ENCODE assay signal across 9 cellular contexts in the genomic region with DNA sequence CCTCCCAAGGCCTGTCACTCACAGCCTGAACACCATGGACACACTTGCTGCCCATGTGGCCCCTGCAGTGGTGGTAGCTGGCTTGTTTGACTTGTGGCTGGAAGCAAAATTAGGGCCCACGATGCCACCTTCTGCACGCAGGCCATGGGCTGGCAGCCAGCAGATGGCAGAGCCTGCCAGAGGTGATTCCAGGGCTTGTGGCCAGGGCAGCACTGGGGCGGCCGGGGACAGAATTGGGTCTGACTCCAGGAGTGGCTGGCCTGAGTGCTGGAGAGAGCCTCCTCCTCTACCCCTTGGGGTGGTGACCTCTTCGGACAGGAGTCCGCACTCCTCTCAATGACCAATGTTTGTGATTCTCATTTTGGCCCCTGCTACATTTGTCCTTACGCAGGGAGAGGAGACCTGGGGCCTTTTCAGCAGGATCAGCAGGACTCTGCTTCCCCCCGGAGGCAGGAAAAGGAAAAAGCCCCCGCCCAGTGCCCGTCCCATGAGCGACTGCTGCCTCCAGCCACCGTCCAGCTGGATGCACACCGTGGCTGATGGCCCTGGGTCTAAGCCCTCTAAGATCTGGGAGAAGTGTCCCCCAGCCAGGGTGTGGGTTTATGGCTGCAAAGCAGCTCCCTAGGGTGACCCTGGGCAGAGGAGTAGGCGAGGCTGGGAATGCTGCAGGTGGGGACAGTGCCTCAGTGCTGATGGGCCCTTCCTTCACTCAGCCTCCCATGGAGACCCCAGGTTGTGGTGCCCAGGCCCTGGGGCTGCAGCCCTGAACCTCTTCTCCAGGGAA. TPM values are rescaled to one million over a fixed set of nuclear protein-coding genes. Genes with fewer than 3 reads are reported as not detected.
DNase-seq lines count a peak whose midpoint lies in the region; ATAC-seq, FAIRE-seq and TF ChIP-seq lines count a peak whose summit lies in the region.
"Had no signal": no experiment of that assay in that cellular context is flagged by ENCODE, and none has a peak within 500 bp of the region (broad histone marks: within the 10 kb centered on the region; RNA-seq: fewer than 3 reads in every experiment).

No MANE protein-coding gene starts in this region.

- peak; percentile 98 for TF ChIP-seq RAD21 in HepG2 (CRISPR knock-in tag; IDR thresholded peaks at IDR 0.05)

- H3K4me3 ChIP-seq in BLaER1 (peak overlapping the region; percentile 29; the same call in 1 of the 2 replicates), HepG2 (replicated peaks in 1 of 3; ENCODE audit: insufficient read depth in 1 of 3, low read depth in 2 of 3, low read length in 3 of 3) (peak overlapping the region; percentile 42 to 71 (median 48); a peak in 5 of 6 replicates), suprapubic skin (no peak overlapping the region)
- H3K4me3 ChIP-seq: SK-N-MC had no signal

- TF ChIP-seq POLR2A in HepG2 (IDR thresholded peaks at IDR 0.05; ENCODE audit: insufficient read depth in 1 of 2, low read depth in 2 of 2, low read length in 2 of 2), result 0 out of 4 replicates have a peak, but pooled peaks of 1 of the 2 experiments have one; percentile 39
- TF ChIP-seq POLR2A in suprapubic skin (IDR thresholded peaks at IDR 0.05), result no peak

- in situ Hi-C loops in HepG2 (cut with HindIII; ENCODE audit: extremely low pct_ligation_motif_present, low pct_unique_long_range_greater_than_20kb), result loop anchor here (5.0 to 25.0 kb wide), 2 partner anchors 51 to 241 kb away; partner anchors contain the start of gene SPOCK2

- H3K27me3 ChIP-seq in BLaER1 (no peaks in the 10 kb centered on the region), HepG2 (ENCODE audit: control insufficient read depth in 1 of 2, insufficient read depth in 2 of 2, low read length in 2 of 2) (no peaks in the 10 kb centered on the region), suprapubic skin (no peaks in the 10 kb centered on the region)

- H3K4me1 ChIP-seq in BLaER1 (peaks cover 92% of the 10 kb centered on the region), HepG2 (ENCODE audit: insufficient read depth, low read length) (peaks cover 90% of the 10 kb centered on the region), suprapubic skin (peaks cover 72% of the 10 kb centered on the region)

- peak overlapping the region; percentile 66 for H3K9ac ChIP-seq in BLaER1
- H3K9ac ChIP-seq in HepG2 (ENCODE audit: insufficient read depth, low read depth, low read length), result peak overlapping the region; percentile 63

- TF ChIP-seq EP300 in HepG2 (IDR thresholded peaks at IDR 0.05; ENCODE audit: low read depth in 2 of 2, low read length in 2 of 2), result no peak
- TF ChIP-seq EP300 in HepG2 (CRISPR knock-in tag; IDR thresholded peaks at IDR 0.05; ENCODE audit: borderline replicate concordance), result no peak
- no peak for TF ChIP-seq EP300 in suprapubic skin (IDR thresholded peaks at IDR 0.05)

- ATAC-seq in HepG2 (peak; percentile 72), GM19467 (IDR thresholded peaks at IDR 0.05; ENCODE audit: unreplicated experiment) (no peak)

- intact Hi-C loops in HepG2 (cut with micrococcal nuclease; ENCODE audit: unreplicated experiment), result loop anchor here (1.0 to 10.0 kb wide), 3 partner anchors 67 to 202 kb away; no protein-coding TSS in a partner anchor

- no TSS peak for BruUV-seq in HepG2 (replicated peaks; lab: Mats Ljungman, UMichigan)

- H3K36me3 ChIP-seq in BLaER1, result peaks cover 2% of the 10 kb centered on the region; the same call in 1 of the 2 replicates
- H3K36me3 ChIP-seq in HepG2 (replicated peaks in 1 of 2; ENCODE audit: control insufficient read depth in 1 of 2, insufficient read depth in 2 of 2, low read length in 2 of 2), result no peaks in the 10 kb centered on the region
- H3K36me3 ChIP-seq in suprapubic skin, result peaks cover 2% of the 10 kb centered on the region

- POLR2A ChIA-PET in HepG2 (lab: Yijun Ruan, JAX), result interaction anchor here (0.6 to 5.4 kb wide), 9 partner anchors 7 to 203 kb away, joined by 3 to 80 read pairs (median 3); partner anchors contain the start of genes ANAPC16, ASCC1 and DDIT4

- no peaks in the 10 kb centered on the region for H3K79me2 ChIP-seq in HepG2 (ENCODE audit: insufficient read depth, low read length)

- peak; percentile 46 for TF ChIP-seq CTCF in GM20000 (IDR thresholded peaks at IDR 0.05; ENCODE audit: extremely low read depth, missing control alignments)
- peak; percentile 91 for TF ChIP-seq CTCF in HepG2 (CRISPR knock-in tag; IDR thresholded peaks at IDR 0.05)
- peak; percentile 34 to 38 for TF ChIP-seq CTCF in suprapubic skin (IDR thresholded peaks at IDR 0.05)

- DNase-seq in GM20000 (ENCODE audit: low spot score) (peak; percentile 52), RCC 7860 (ENCODE audit: low spot score) (peak; percentile 64), HepG2 (ENCODE audit: low spot score) (peak; percentile 71), suprapubic skin (ENCODE audit: low spot score in 2 of 2) (peak in 1 of 2 donors; percentile 80)
- no peak for DNase-seq in stimulated activated naive CD4-positive, alpha-beta T cell treated with Interleukin-2 at 50 U/mL for 16 hours (lab: John Stamatoyannopoulos, UW)

- H3K9me3 ChIP-seq in BLaER1 (no peaks in the 10 kb centered on the region), HepG2 (ENCODE audit: low read length) (no peaks in the 10 kb centered on the region), suprapubic skin (no peaks in the 10 kb centered on the region)

- CTCF ChIA-PET in HepG2 (lab: Yijun Ruan, JAX; ENCODE audit: low intra/inter-chr PET ratio, low total read pairs), result interaction anchor here (0.7 to 2.0 kb wide), 5 partner anchors 12 to 280 kb away, joined by 3 to 12 read pairs (median 4); partner anchors contain the start of gene DDIT4

- 3% methylated on average over 8 of the region's 14 CpGs for WGBS in HepG2 (ENCODE audit: low lambda C conversion rate)
- 22% methylated on average over 4 of the region's 14 CpGs for WGBS in suprapubic skin

- H4K20me1 ChIP-seq in BLaER1, result no peaks in the 10 kb centered on the region
- H4K20me1 ChIP-seq in HepG2 (ENCODE audit: insufficient read depth, low read length), result no peaks in the 10 kb centered on the region

- peak overlapping the region; percentile 80 for H3K27ac ChIP-seq in BLaER1
- H3K27ac ChIP-seq in cingulate gyrus (ENCODE audit: low read depth, low read length), result peak overlapping the region; percentile 91
- no peak overlapping the region for H3K27ac ChIP-seq in HepG2 (ENCODE audit: extremely low read length, insufficient read depth, low read length)
- H3K27ac ChIP-seq in suprapubic skin, result no peak overlapping the region
- H3K27ac ChIP-seq: SK-N-MC had no signal

- peak overlapping the region; percentile 84 for H2AFZ ChIP-seq in HepG2 (ENCODE audit: low read length)

- H3K4me2 ChIP-seq in BLaER1 (peak overlapping the region; percentile 96), HepG2 (ENCODE audit: low read depth, low read length) (peak overlapping the region; percentile 90)

- FAIRE-seq in RCC 7860 (lab: Jason Lieb, UNC) (no peak), HepG2 (lab: Jason Lieb, UNC) (peak; percentile 79)

RNA-seq across cellular contexts. Expression of gene DNAJB12, which starts 26.5 kb away (rescaled TPM):
- total RNA-seq in HepG2 (2016; rRNA removed; fragmentation: Illumina TruSeq; extraction: Trizol), result 11.4 and 18.2 TPM in 2 replicates
- total RNA-seq in HepG2 (2016; cell fraction: cytosol; rRNA removed; fragmentation: Illumina TruSeq; extraction: Trizol; ENCODE audit: low read depth), result 3.9 and 5.0 TPM in 2 replicates
- total RNA-seq in HepG2 (2016; cell fraction: insoluble cytoplasmic fraction; rRNA removed; fragmentation: Illumina TruSeq; extraction: Trizol), result 9.2 and 19.9 TPM in 2 replicates
- total RNA-seq in HepG2 (2016; cell fraction: membrane; rRNA removed; fragmentation: Illumina TruSeq; extraction: Trizol), result 6.8 and 7.7 TPM in 2 replicates
- total RNA-seq in HepG2 (2016; cell fraction: nucleus; rRNA removed; fragmentation: Illumina TruSeq; extraction: Trizol), result 18.8 and 22.8 TPM in 2 replicates
- polyA plus RNA-seq in HepG2 (2011; rRNA removed), result 10.8 and 13.6 TPM in 2 replicates
- polyA plus RNA-seq in HepG2 (2011; cell fraction: cytosol; rRNA removed), result 8.7 and 9.8 TPM in 2 replicates
- 21.4 and 23.3 TPM in 2 replicates for polyA plus RNA-seq in HepG2 (2011; cell fraction: nucleus; rRNA removed)
- polyA plus RNA-seq in HepG2 (2012), result 11.6 and 13.7 TPM in 2 replicates
- polyA plus RNA-seq in HepG2 (2016; cell fraction: cytosol; fragmentation: Illumina TruSeq; extraction: Trizol; ENCODE audit: low read depth), result 3.5 TPM in 2 replicates
- polyA plus RNA-seq in HepG2 (2016; cell fraction: insoluble cytoplasmic fraction; fragmentation: Illumina TruSeq; extraction: Trizol; ENCODE audit: low read depth), result 9.6 and 12.1 TPM in 2 replicates
- 5.2 and 5.7 TPM in 2 replicates for polyA plus RNA-seq in HepG2 (2016; cell fraction: membrane; fragmentation: Illumina TruSeq; extraction: Trizol; ENCODE audit: low read depth)
- polyA plus RNA-seq in HepG2 (2016; cell fraction: nucleus; fragmentation: Illumina TruSeq; extraction: Trizol; ENCODE audit: insufficient read depth, low read depth), result 30.8 and 32.2 TPM in 2 replicates
- polyA minus RNA-seq in HepG2 (2011; rRNA and poly(A)+ RNA removed; ENCODE audit: low replicate concordance), result 15.9 and 24.1 TPM in 2 replicates
- 8.8 and 8.9 TPM in 2 replicates for polyA minus RNA-seq in HepG2 (2011; cell fraction: cytosol; rRNA and poly(A)+ RNA removed)
- polyA minus RNA-seq in HepG2 (2011; cell fraction: nucleus; rRNA and poly(A)+ RNA removed), result 18.4 and 18.9 TPM in 2 replicates
- total RNA-seq in suprapubic skin, result 10 to 100 TPM; 44.0 to 61.8 (median 46.7) TPM

RNA-seq across cellular contexts. Expression of gene DDIT4, which starts 54.5 kb away (rescaled TPM):
- total RNA-seq in HepG2 (2016; rRNA removed; fragmentation: Illumina TruSeq; extraction: Trizol), result 35.2 and 35.6 TPM in 2 replicates
- 17.3 and 17.4 TPM in 2 replicates for total RNA-seq in HepG2 (2016; cell fraction: cytosol; rRNA removed; fragmentation: Illumina TruSeq; extraction: Trizol; ENCODE audit: low read depth)
- total RNA-seq in HepG2 (2016; cell fraction: insoluble cytoplasmic fraction; rRNA removed; fragmentation: Illumina TruSeq; extraction: Trizol), result 35.9 and 37.2 TPM in 2 replicates
- total RNA-seq in HepG2 (2016; cell fraction: membrane; rRNA removed; fragmentation: Illumina TruSeq; extraction: Trizol), result 34.5 and 35.2 TPM in 2 replicates
- total RNA-seq in HepG2 (2016; cell fraction: nucleus; rRNA removed; fragmentation: Illumina TruSeq; extraction: Trizol), result 19.2 and 19.4 TPM in 2 replicates
- polyA plus RNA-seq in HepG2 (2011; rRNA removed), result 40.7 and 78.9 TPM in 2 replicates
- polyA plus RNA-seq in HepG2 (2011; cell fraction: cytosol; rRNA removed), result 47.3 and 59.3 TPM in 2 replicates
- polyA plus RNA-seq in HepG2 (2011; cell fraction: nucleus; rRNA removed), result 73.1 and 98.3 TPM in 2 replicates
- 82.2 and 137 TPM in 2 replicates for polyA plus RNA-seq in HepG2 (2012)
- 3.8 and 5.2 TPM in 2 replicates for polyA plus RNA-seq in HepG2 (2016; cell fraction: cytosol; fragmentation: Illumina TruSeq; extraction: Trizol; ENCODE audit: low read depth)
- 24.9 and 26.7 TPM in 2 replicates for polyA plus RNA-seq in HepG2 (2016; cell fraction: insoluble cytoplasmic fraction; fragmentation: Illumina TruSeq; extraction: Trizol; ENCODE audit: low read depth)
- polyA plus RNA-seq in HepG2 (2016; cell fraction: membrane; fragmentation: Illumina TruSeq; extraction: Trizol; ENCODE audit: low read depth), result 8.1 and 8.4 TPM in 2 replicates
- 27.3 and 28.4 TPM in 2 replicates for polyA plus RNA-seq in HepG2 (2016; cell fraction: nucleus; fragmentation: Illumina TruSeq; extraction: Trizol; ENCODE audit: insufficient read depth, low read depth)
- polyA minus RNA-seq in HepG2 (2011; rRNA and poly(A)+ RNA removed; ENCODE audit: low replicate concordance), result 150 and 161 TPM in 2 replicates
- 74.7 and 77.2 TPM in 2 replicates for polyA minus RNA-seq in HepG2 (2011; cell fraction: cytosol; rRNA and poly(A)+ RNA removed)
- polyA minus RNA-seq in HepG2 (2011; cell fraction: nucleus; rRNA and poly(A)+ RNA removed), result 51.2 and 56.2 TPM in 2 replicates
- 100 to 1,000 TPM; 170 to 246 (median 225) TPM for total RNA-seq in suprapubic skin

Comparison
In these comparisons a context has a peak if more than half of its experiments do, and no peak if none do; other contexts are left out.
1. H3K27ac ChIP-seq: peak in BLaER1 (single experiment) and cingulate gyrus (single experiment); none in HepG2 (single experiment) and suprapubic skin (single experiment).
2. CTCF ChIP-seq: peak in every context shown above with its lines; median percentile 91 in HepG2; 46 in GM20000; 36 in suprapubic skin.